Comparison of ENCODE assay signal across 13 cellular contexts in genomic region chr9:95104088-95104960, GRCh38.
A peak's percentile ranks its signal among the peaks of the same experiment; 100 is the strongest.
DNase-seq lines count a peak whose midpoint lies in the region; ATAC-seq and TF ChIP-seq lines count a peak whose summit lies in the region.
"Had no signal": no experiment of that assay in that cellular context is flagged by ENCODE, and none has a peak within 500 bp of the region (broad histone marks: within the 10 kb centered on the region; RNA-seq: fewer than 3 reads in every experiment).

No MANE protein-coding gene starts in this region.

- H3K4me2 ChIP-seq in SK-N-SH (no peak overlapping the region), mesendoderm (ENCODE audit: low read length) (no peak overlapping the region)

- intact Hi-C loops in prostate gland (cut with DNase I) = no loop called here

- no peak overlapping the region for H2AK5ac ChIP-seq in mesendoderm (ENCODE audit: low read length)

- H4K5ac ChIP-seq in mesendoderm (ENCODE audit: low read length) = no peak overlapping the region

- no peak overlapping the region for H2BK5ac ChIP-seq in mesendoderm (ENCODE audit: low read length)

- ATAC-seq in gastroesophageal sphincter (peak; percentile 36), GM21367 (IDR thresholded peaks at IDR 0.05; ENCODE audit: unreplicated experiment) (no peak)
- ATAC-seq: mucosa of descending colon; stimulated activated naive CD8-positive, alpha-beta T cell treated with anti-CD3 and anti-CD28 coated beads, Interleukin-15, amount 100 ng/mL, for 72 hours had no signal

- H3K36me3 ChIP-seq in SK-N-SH (replicated peaks in 1 of 2; ENCODE audit: control insufficient read depth in 1 of 2, insufficient read depth in 2 of 2, low read length in 1 of 2) = peaks cover 13 to 29% of the 10 kb centered on the region in 2 experiments
- peaks cover 0 to 26% of the 10 kb centered on the region in 2 donors for H3K36me3 ChIP-seq in gastroesophageal sphincter
- H3K36me3 ChIP-seq in prostate gland = no peaks in the 10 kb centered on the region
- H3K36me3 ChIP-seq in mesendoderm (ENCODE audit: control insufficient read depth, insufficient read depth, low read length) = peaks cover 3% of the 10 kb centered on the region

- no peaks in the 10 kb centered on the region for H3K79me1 ChIP-seq in mesendoderm (ENCODE audit: low read length)

- H2BK120ac ChIP-seq in mesendoderm (ENCODE audit: low read depth, low read length) = no peak overlapping the region

- no peak overlapping the region for H3K9ac ChIP-seq in SK-N-SH
- no peak overlapping the region for H3K9ac ChIP-seq in mesendoderm (ENCODE audit: low read length)

- H3K56ac ChIP-seq in mesendoderm (ENCODE audit: low read length) = no peak overlapping the region

- H3K4ac ChIP-seq in mesendoderm (ENCODE audit: low read depth, low read length) = no peak overlapping the region

- no peak overlapping the region for H2AFZ ChIP-seq in SK-N-SH (ENCODE audit: low read depth)

- TF ChIP-seq CTCF in AG10803 (conservative IDR thresholded peaks at IDR 0.05; ENCODE audit: low read length) = no peak
- no peak for TF ChIP-seq CTCF in SK-N-SH (IDR thresholded peaks at IDR 0.05)
- no peak for TF ChIP-seq CTCF in gastroesophageal sphincter (IDR thresholded peaks at IDR 0.05)
- no peak for TF ChIP-seq CTCF in prostate gland (IDR thresholded peaks at IDR 0.05)

- no peaks in the 10 kb centered on the region for H3K9me2 ChIP-seq in SK-N-SH

- peaks cover 7 to 59% of the 10 kb centered on the region in 2 experiments; a peak in 1 of 4 replicates for H3K4me1 ChIP-seq in SK-N-SH (ENCODE audit: control insufficient read depth in 1 of 2, insufficient read depth in 2 of 2, low read depth in 1 of 2, low read length in 1 of 2)
- peaks cover 3 to 96% (median 36%) of the 10 kb centered on the region in 3 donors for H3K4me1 ChIP-seq in gastroesophageal sphincter
- H3K4me1 ChIP-seq in prostate gland (replicated peaks) = peaks cover 3% of the 10 kb centered on the region
- no peaks in the 10 kb centered on the region for H3K4me1 ChIP-seq in mesendoderm (ENCODE audit: control insufficient read depth, low read depth, low read length)

- no peak overlapping the region for H3K18ac ChIP-seq in mesendoderm (ENCODE audit: low read length)

- H3K79me2 ChIP-seq in SK-N-SH (ENCODE audit: insufficient read depth) (no peaks in the 10 kb centered on the region), mesendoderm (ENCODE audit: control insufficient read depth, insufficient read depth, low read length) (no peaks in the 10 kb centered on the region)

- no peaks in the 10 kb centered on the region for H3K27me3 ChIP-seq in SK-N-SH (ENCODE audit: insufficient read depth)
- no peaks in the 10 kb centered on the region for H3K27me3 ChIP-seq in gastroesophageal sphincter
- H3K27me3 ChIP-seq in prostate gland (replicated peaks; ENCODE audit: insufficient read depth) = no peaks in the 10 kb centered on the region
- no peaks in the 10 kb centered on the region for H3K27me3 ChIP-seq in mesendoderm (ENCODE audit: insufficient read depth, low read length, poor library complexity)

- H4K20me1 ChIP-seq in SK-N-SH (ENCODE audit: insufficient read depth) = no peaks in the 10 kb centered on the region

- H3K27ac ChIP-seq in SK-N-SH (ENCODE audit: low read depth in 2 of 2, low read length in 1 of 2) (peak overlapping the region in 1 of 2 experiments; percentile 76; a peak in 2 of 4 replicates), gastroesophageal sphincter (peak overlapping the region in 3 of 4 donors; percentile 66 to 89 (median 87)), prostate gland (peak overlapping the region; percentile 73 to 77), mesendoderm (ENCODE audit: low read depth, low read length) (no peak overlapping the region)

- no peak overlapping the region for H2BK15ac ChIP-seq in mesendoderm (replicated peaks; ENCODE audit: low read depth)

- CTCF ChIA-PET in SK-N-SH (lab: Yijun Ruan, JAX) = interaction anchor here (0.7 to 5.6 kb wide), 7 partner anchors 21 to 435 kb away, joined by 3 to 65 read pairs (median 4); no protein-coding TSS in a partner anchor

- H3K23ac ChIP-seq in mesendoderm (ENCODE audit: low read length) = no peak overlapping the region

- peak; percentile 44 for DNase-seq in AG10803 (ENCODE audit: low read depth)
- DNase-seq in SK-N-SH = peak; percentile 77
- DNase-seq in prostate gland (ENCODE audit: low spot score) = no peak
- DNase-seq in stimulated activated CD4-positive, alpha-beta T cell treated with anti-CD3 and anti-CD28 coated beads, Interleukin-1b, Interleukin-23, amount 100 ng/mL, for 48 hours = no peak
- no peak for DNase-seq in NCI-H82 (lab: John Stamatoyannopoulos, UW)
- no peak for DNase-seq in mesendoderm
- DNase-seq: activated naive CD8-positive, alpha-beta T cell treated with anti-CD3 and anti-CD28 coated beads, Interleukin-2, amount 10 ng/mL, durations not matched to agents 7 days and 5 days; Caco-2; HFFc6; mucosa of descending colon; stimulated activated naive CD8-positive, alpha-beta T cell treated with anti-CD3 and anti-CD28 coated beads, Interleukin-15, amount 100 ng/mL, for 72 hours had no signal

- TF ChIP-seq POLR2A in gastroesophageal sphincter (IDR thresholded peaks at IDR 0.05) (no peak), prostate gland (IDR thresholded peaks at IDR 0.05) (no peak)

- no peak for TF ChIP-seq RAD21 in SK-N-SH (IDR thresholded peaks at IDR 0.05; ENCODE audit: low read length)

- no peak overlapping the region for H3K4me3 ChIP-seq in AG10803 (ENCODE audit: low read length)
- H3K4me3 ChIP-seq in SK-N-SH (ENCODE audit: low read depth in 2 of 2, low read length in 1 of 2) = no peak overlapping the region
- no peak overlapping the region for H3K4me3 ChIP-seq in gastroesophageal sphincter
- no peak overlapping the region for H3K4me3 ChIP-seq in prostate gland
- H3K4me3 ChIP-seq in mesendoderm (ENCODE audit: low read length) = no peak overlapping the region
- H3K4me3 ChIP-seq: mucosa of descending colon had no signal

- no peak for TF ChIP-seq EP300 in SK-N-SH (IDR thresholded peaks at IDR 0.05; ENCODE audit: borderline replicate concordance in 1 of 2, low read depth in 1 of 2, low read length in 1 of 2)
- no peak for TF ChIP-seq EP300 in gastroesophageal sphincter (IDR thresholded peaks at IDR 0.05)

- WGBS in SK-N-SH (ENCODE audit: low lambda C conversion rate) = 77% methylated on average over 14 of the region's 24 CpGs
- 62 to 74% methylated on average over 3 to 8 of the region's 24 CpGs for WGBS in gastroesophageal sphincter (ENCODE audit: low coverage in 1 of 2), 2 donors
- WGBS in prostate gland = 40% methylated on average over 22 of the region's 24 CpGs
- no CpG with 5 or more reads among the region's 24 CpGs for WGBS in mesendoderm (ENCODE audit: extremely low coverage, insufficient coverage, low lambda C conversion rate)

- POLR2A ChIA-PET in SK-N-SH (lab: Yijun Ruan, JAX) = interaction anchor here (0.8 kb wide), 1 partner anchor 24 kb away, joined by 3 read pairs; no protein-coding TSS in a partner anchor

- H3F3A ChIP-seq in SK-N-SH (replicated peaks; ENCODE audit: insufficient read depth) = no peaks in the 10 kb centered on the region

- no peak overlapping the region for H4K8ac ChIP-seq in mesendoderm (ENCODE audit: low read depth, low read length)

- H3K9me3 ChIP-seq in SK-N-SH (no peaks in the 10 kb centered on the region), gastroesophageal sphincter (no peaks in the 10 kb centered on the region), prostate gland (no peaks in the 10 kb centered on the region)
- H3K9me3 ChIP-seq: Caco-2, mucosa of descending colon had no signal

TF ChIP-seq in SK-N-SH, 30 proteins besides CTCF, POLR2A, EP300 and RAD21 (continues in another document):
- TF ChIP-seq SMC3 (IDR thresholded peaks at IDR 0.05; ENCODE audit: low read depth, low read length) (no peak), TEAD4 (IDR thresholded peaks at IDR 0.05; ENCODE audit: borderline replicate concordance, insufficient read depth) (no peak), CHD2 (IDR thresholded peaks at IDR 0.05; ENCODE audit: low read length, partially characterized antibody) (peak; percentile 39), NFIC (IDR thresholded peaks at IDR 0.05; ENCODE audit: borderline replicate concordance) (no peak), TAF1 (IDR thresholded peaks at IDR 0.05; ENCODE audit: borderline replicate concordance, low read depth, low read length) (no peak), FOSL2 (IDR thresholded peaks at IDR 0.05; ENCODE audit: borderline replicate concordance, low read depth) (no peak), RXRA (IDR thresholded peaks at IDR 0.05; ENCODE audit: borderline replicate concordance, low read depth) (no peak), IRF3 (IDR thresholded peaks at IDR 0.05; ENCODE audit: low read depth, low read length) (no peak), EZH2phosphoT487 (IDR thresholded peaks at IDR 0.05; ENCODE audit: borderline replicate concordance, low read depth) (no peak), RCOR1 (IDR thresholded peaks at IDR 0.05; ENCODE audit: low read length) (no peak), USF1 (IDR thresholded peaks at IDR 0.05; ENCODE audit: borderline replicate concordance, low read depth) (no peak), ELF1 (IDR thresholded peaks at IDR 0.05) (no peak), MEF2A (IDR thresholded peaks at IDR 0.05; ENCODE audit: borderline replicate concordance, low read depth) (no peak), NRF1 (IDR thresholded peaks at IDR 0.05; ENCODE audit: low read depth, low read length) (no peak), RFX5 (IDR thresholded peaks at IDR 0.05; ENCODE audit: low read length) (no peak)
- TF ChIP-seq, protein P1, sequence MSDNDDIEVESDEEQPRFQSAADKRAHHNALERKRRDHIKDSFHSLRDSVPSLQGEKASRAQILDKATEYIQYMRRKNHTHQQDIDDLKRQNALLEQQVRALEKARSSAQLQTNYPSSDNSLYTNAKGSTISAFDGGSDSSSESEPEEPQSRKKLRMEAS (IDR thresholded peaks at IDR 0.05; ENCODE audit: low read depth) = no peak

Comparison
In these comparisons a context has a peak if more than half of its experiments do, and no peak if none do; other contexts are left out.
1. DNase-seq: peak in AG10803 (single experiment) and SK-N-SH (single experiment); none in prostate gland (single experiment), stimulated activated CD4-positive, alpha-beta T cell treated with anti-CD3 and anti-CD28 coated beads, Interleukin-1b, Interleukin-23, amount 100 ng/mL, for 48 hours (single experiment), NCI-H82 (single experiment) and mesendoderm (single experiment).